In the genomic region with DNA sequence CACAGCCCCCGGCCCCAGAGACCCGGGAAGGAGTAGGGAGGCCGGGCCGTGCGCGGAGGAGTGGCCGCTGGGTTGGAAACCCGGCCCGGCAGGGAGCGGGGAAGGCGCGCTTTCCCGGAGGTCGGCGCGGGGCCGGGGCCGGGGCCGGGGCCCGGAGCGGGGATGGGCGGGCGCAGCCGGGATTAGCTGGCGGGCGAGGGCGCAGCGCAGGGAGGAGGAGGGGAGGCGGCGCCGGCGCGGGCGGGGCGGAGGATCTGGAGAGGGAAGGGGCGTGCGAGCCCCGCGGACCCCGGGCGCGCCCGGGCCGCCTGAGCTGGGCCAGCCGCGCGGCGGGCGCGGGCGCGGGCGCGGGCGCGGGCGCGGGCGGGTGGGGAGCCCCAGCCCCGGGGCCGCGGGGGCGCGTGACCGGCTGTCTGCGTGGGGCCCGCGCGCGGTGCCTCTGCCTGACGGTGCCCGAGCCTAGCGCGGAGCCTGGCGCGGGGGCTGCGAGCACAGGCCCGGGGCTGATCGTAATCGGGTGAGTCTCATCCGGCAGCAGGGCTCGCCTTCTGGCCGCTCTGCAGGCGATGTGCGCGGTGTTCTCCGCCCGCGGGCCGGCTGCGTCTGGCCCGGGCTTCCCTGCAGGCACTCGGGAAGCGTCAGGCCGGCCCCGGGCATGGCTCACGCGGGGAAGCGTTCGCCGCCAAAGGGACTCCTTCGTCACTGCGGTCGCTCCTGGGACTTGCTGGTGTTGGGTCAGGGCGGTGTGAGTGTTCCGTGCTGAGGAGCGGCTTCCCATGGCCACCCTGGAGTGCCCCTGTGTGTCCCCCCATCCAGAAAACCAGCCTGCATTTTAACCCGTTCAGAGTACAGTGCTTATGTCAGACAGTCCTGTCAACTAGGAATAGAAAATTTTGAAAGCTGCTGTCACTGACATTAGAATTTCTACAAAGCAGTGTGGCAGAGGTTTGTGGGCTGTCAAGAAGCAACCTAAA, we compare ENCODE assay signal across 8 cellular contexts. TPM values are rescaled to one million over a fixed set of nuclear protein-coding genes. Genes with fewer than 3 reads are reported as not detected.
DNase-seq lines count a peak whose midpoint lies in the region; ATAC-seq and TF ChIP-seq lines count a peak whose summit lies in the region.

No MANE protein-coding gene starts in this region.

- no peak for TF ChIP-seq CTCF in choroid plexus epithelial cell (conservative IDR thresholded peaks at IDR 0.05; ENCODE audit: low read depth, low read length)

- peaks cover 57% of the 10 kb centered on the region for H3K27me3 Mint-ChIP-seq in activated CD4-positive, alpha-beta T cell treated with anti-CD3 and anti-CD28 coated beads, Interleukin-2, amount 10 ng/mL, durations not matched to agents 24 days and 14 days

- peak overlapping the region; percentile 82 for H3K4me3 Mint-ChIP-seq in activated CD4-positive, alpha-beta T cell treated with anti-CD3 and anti-CD28 coated beads, Interleukin-2, amount 10 ng/mL, durations not matched to agents 24 days and 14 days

- H3K9me3 Mint-ChIP-seq in activated CD4-positive, alpha-beta T cell treated with anti-CD3 and anti-CD28 coated beads, Interleukin-2, amount 10 ng/mL, durations not matched to agents 24 days and 14 days = no peaks in the 10 kb centered on the region

- ATAC-seq in HG02763 (IDR thresholded peaks at IDR 0.05; ENCODE audit: unreplicated experiment) (peak; percentile 46), left colon (peak; percentile 81)

- peaks cover 3% of the 10 kb centered on the region for H3K36me3 Mint-ChIP-seq in activated CD4-positive, alpha-beta T cell treated with anti-CD3 and anti-CD28 coated beads, Interleukin-2, amount 10 ng/mL, durations not matched to agents 24 days and 14 days (ENCODE audit: low read depth)

- H3K4me3 ChIP-seq in choroid plexus epithelial cell (ENCODE audit: low read depth, low read length) = peak overlapping the region; percentile 60

- peaks cover 7% of the 10 kb centered on the region for H3K4me1 Mint-ChIP-seq in activated CD4-positive, alpha-beta T cell treated with anti-CD3 and anti-CD28 coated beads, Interleukin-2, amount 10 ng/mL, durations not matched to agents 24 days and 14 days

- peak; percentile 67 for DNase-seq in activated CD4-positive, alpha-beta T cell treated with anti-CD3 and anti-CD28 coated beads, Interleukin-2, amount 10 ng/mL, durations not matched to agents 24 days and 14 days
- DNase-seq in activated CD4-positive, alpha-beta T cell treated with anti-CD3 and anti-CD28 coated beads for 4 hours = no peak
- DNase-seq in RPMI7951 (ENCODE audit: low read depth) = peak; percentile 29
- DNase-seq in choroid plexus epithelial cell (ENCODE audit: low read depth) = peak; percentile 69
- peak; percentile 40 to 63 for DNase-seq in left colon
- DNase-seq in stimulated activated CD4-positive, alpha-beta T cell treated with anti-CD3 and anti-CD28 coated beads, Interleukin-1b, Interleukin-23, amount 100 ng/mL, for 48 hours = peak; percentile 5
- no peak for DNase-seq in SHP77 treated with DMSO at 0.1 percent for 48 hours (lab: John Stamatoyannopoulos, UW)

- intact Hi-C loops in activated CD4-positive, alpha-beta T cell treated with anti-CD3 and anti-CD28 coated beads, Interleukin-2, amount 10 ng/mL, durations not matched to agents 24 days and 14 days (cut with micrococcal nuclease) = loop anchor here (2.0 kb wide), 1 partner anchor 46 kb away; the partner anchor contains the start of gene CYP4V2
- intact Hi-C loops in left colon (cut with DNase I, micrococcal nuclease) = no loop called here

- no peak overlapping the region for H3K27ac Mint-ChIP-seq in activated CD4-positive, alpha-beta T cell treated with anti-CD3 and anti-CD28 coated beads, Interleukin-2, amount 10 ng/mL, durations not matched to agents 24 days and 14 days

RNA-seq across cellular contexts. Expression of gene FAM149A, which starts 40.4 kb away (rescaled TPM):
- 0.33 TPM in 1 of 2 replicates, not detected in the other for total RNA-seq in activated CD4-positive, alpha-beta T cell treated with anti-CD3 and anti-CD28 coated beads, Interleukin-2, amount 10 ng/mL, durations not matched to agents 24 days and 14 days
- total RNA-seq in RPMI7951 (2014; rRNA removed; shearing (Covaris generic)) = not detected in 2 replicates
- total RNA-seq in left colon = 10 to 100 TPM; 15.2 to 18.4 TPM

RNA-seq across cellular contexts. Expression of gene CYP4V2, which starts 46.5 kb away (rescaled TPM):
- 8.7 and 9.7 TPM in 2 replicates for total RNA-seq in activated CD4-positive, alpha-beta T cell treated with anti-CD3 and anti-CD28 coated beads, Interleukin-2, amount 10 ng/mL, durations not matched to agents 24 days and 14 days
- 6.2 and 9.5 TPM in 2 replicates for total RNA-seq in RPMI7951 (2014; rRNA removed; shearing (Covaris generic))
- total RNA-seq in left colon = 10 to 100 TPM; 40.9 to 49.5 TPM

Comparison
In these comparisons a context has a peak if more than half of its experiments do, and no peak if none do; other contexts are left out.
1. DNase-seq: peak in activated CD4-positive, alpha-beta T cell treated with anti-CD3 and anti-CD28 coated beads, Interleukin-2, amount 10 ng/mL, durations not matched to agents 24 days and 14 days (single experiment), RPMI7951 (single experiment), choroid plexus epithelial cell (single experiment), left colon (2 of 2) and stimulated activated CD4-positive, alpha-beta T cell treated with anti-CD3 and anti-CD28 coated beads, Interleukin-1b, Interleukin-23, amount 100 ng/mL, for 48 hours (single experiment); none in activated CD4-positive, alpha-beta T cell treated with anti-CD3 and anti-CD28 coated beads for 4 hours (0 of 2) and SHP77 treated with DMSO at 0.1 percent for 48 hours (single experiment).
2. RNA of gene FAM149A, which starts 40.4 kb away (total RNA-seq): 15.2 to 18.4 TPM in left colon; 0.33 TPM in activated CD4-positive, alpha-beta T cell treated with anti-CD3 and anti-CD28 coated beads, Interleukin-2, amount 10 ng/mL, durations not matched to agents 24 days and 14 days and not detected in RPMI7951; every median in the first group is over 10 times any median in the second.